ENCODE assay signal across 9 cellular contexts in the genomic region with DNA sequence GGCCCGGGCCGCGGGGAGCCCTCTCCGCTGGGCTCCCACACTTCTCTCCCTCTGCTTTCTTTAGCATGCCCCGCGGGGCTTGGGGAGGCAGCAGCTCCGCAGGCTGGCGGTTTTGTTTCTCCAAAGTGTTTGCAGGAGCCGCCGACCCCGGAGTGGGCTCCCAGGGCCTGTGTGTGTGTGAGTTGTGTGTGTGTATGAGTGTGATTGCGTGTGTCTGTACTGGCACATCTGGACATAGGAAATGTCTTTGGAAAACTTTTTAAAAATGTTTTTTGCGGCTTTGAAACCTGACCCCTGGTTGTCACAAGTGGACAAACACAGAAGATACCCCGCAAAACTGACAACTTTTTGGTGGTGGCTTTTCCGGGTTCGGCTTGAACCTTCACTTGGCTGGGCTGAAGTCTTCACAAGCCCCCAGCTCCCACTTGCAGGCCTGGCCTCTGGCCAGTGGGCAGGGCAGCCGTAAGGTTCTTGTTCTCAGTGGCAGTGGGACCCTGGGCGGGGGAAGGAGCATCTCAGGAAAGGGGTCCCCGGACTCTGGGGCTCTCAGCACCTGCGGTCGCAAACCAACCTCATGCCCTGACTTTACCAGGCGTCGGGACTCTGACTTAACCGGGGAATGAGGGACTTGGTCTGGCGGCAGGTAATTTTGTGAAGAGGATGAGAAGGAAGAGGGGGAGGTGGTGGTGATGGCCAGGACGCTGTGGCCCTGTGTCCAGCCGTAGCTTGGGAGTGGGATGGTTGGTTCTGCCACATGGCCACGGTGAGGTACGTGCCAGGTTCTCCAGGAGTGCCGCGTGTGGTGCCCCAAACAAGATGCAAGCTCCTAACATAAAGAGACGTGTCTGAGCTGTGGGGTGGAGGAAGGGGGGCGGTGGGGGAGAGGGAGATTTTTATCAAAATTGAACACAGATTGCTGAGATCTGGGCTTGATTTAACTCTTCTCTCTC. TPM values are rescaled to one million over a fixed set of nuclear protein-coding genes. Genes with fewer than 3 reads are reported as not detected.
A peak's percentile ranks its signal among the peaks of the same experiment; 100 is the strongest.
DNase-seq lines count a peak whose midpoint lies in the region; ATAC-seq, FAIRE-seq and TF ChIP-seq lines count a peak whose summit lies in the region.
"Had no signal": no experiment of that assay in that cellular context is flagged by ENCODE, and none has a peak within 500 bp of the region (broad histone marks: within the 10 kb centered on the region; RNA-seq: fewer than 3 reads in every experiment).

No MANE protein-coding gene starts in this region.

- DNase-seq in astrocyte (ENCODE audit: low read depth): no peak
- no peak for DNase-seq in retinal pigment epithelial cell (ENCODE audit: low read depth)
- DNase-seq in activated CD4-positive, alpha-beta memory T cell treated with anti-CD3 and anti-CD28 coated beads for 36 hours: no peak
- no peak for DNase-seq in GOT3 (lab: John Stamatoyannopoulos, UW)
- no peak for DNase-seq in NCI-H526 (lab: John Stamatoyannopoulos, UW)

- peak overlapping the region; percentile 96 for H3K4me2 ChIP-seq in astrocyte (ENCODE audit: low read length)

- H3K79me2 ChIP-seq in astrocyte (ENCODE audit: insufficient read depth, low read length): peaks cover 5% of the 10 kb centered on the region

- no peaks in the 10 kb centered on the region for H3K9me3 Mint-ChIP-seq in astrocyte (ENCODE audit: unreplicated experiment)
- H3K9me3 Mint-ChIP-seq in activated CD4-positive, alpha-beta memory T cell treated with anti-CD3 and anti-CD28 coated beads for 36 hours: no peaks in the 10 kb centered on the region

- H3K4me1 Mint-ChIP-seq in astrocyte (ENCODE audit: low read depth, unreplicated experiment): peaks cover 27% of the 10 kb centered on the region
- H3K4me1 Mint-ChIP-seq in activated CD4-positive, alpha-beta memory T cell treated with anti-CD3 and anti-CD28 coated beads for 36 hours (ENCODE audit: low read depth): no peaks in the 10 kb centered on the region

- peak overlapping the region; percentile 69 for H3K9ac ChIP-seq in ES-I3 (ENCODE audit: low read depth, low read length)
- peak overlapping the region; percentile 83 for H3K9ac ChIP-seq in astrocyte (ENCODE audit: low read length)

- TF ChIP-seq CTCF in astrocyte (IDR thresholded peaks at IDR 0.05; ENCODE audit: insufficient read depth, low read depth, low read length): no peak
- TF ChIP-seq CTCF in retinal pigment epithelial cell (conservative IDR thresholded peaks at IDR 0.05; ENCODE audit: low read depth, low read length): no peak

- peaks cover 11% of the 10 kb centered on the region for H3K36me3 Mint-ChIP-seq in astrocyte (ENCODE audit: low read depth, unreplicated experiment)
- no peaks in the 10 kb centered on the region for H3K36me3 Mint-ChIP-seq in activated CD4-positive, alpha-beta memory T cell treated with anti-CD3 and anti-CD28 coated beads for 36 hours

- peak overlapping the region; percentile 92 for H3K4me3 Mint-ChIP-seq in astrocyte (ENCODE audit: unreplicated experiment)
- no peak overlapping the region for H3K4me3 Mint-ChIP-seq in activated CD4-positive, alpha-beta memory T cell treated with anti-CD3 and anti-CD28 coated beads for 36 hours

- H3K27me3 Mint-ChIP-seq in astrocyte (ENCODE audit: low read depth, unreplicated experiment): no peaks in the 10 kb centered on the region
- H3K27me3 Mint-ChIP-seq in activated CD4-positive, alpha-beta memory T cell treated with anti-CD3 and anti-CD28 coated beads for 36 hours: peaks cover 40% of the 10 kb centered on the region

- POLR2A ChIA-PET in activated CD4-positive, alpha-beta memory T cell treated with anti-CD3 and anti-CD28 coated beads for 36 hours (lab: Charles Lee): no interaction called here

- H3K27ac Mint-ChIP-seq in astrocyte (ENCODE audit: unreplicated experiment): peak overlapping the region; percentile 87
- no peak overlapping the region for H3K27ac Mint-ChIP-seq in activated CD4-positive, alpha-beta memory T cell treated with anti-CD3 and anti-CD28 coated beads for 36 hours

- intact Hi-C loops in activated CD4-positive, alpha-beta memory T cell treated with anti-CD3 and anti-CD28 coated beads for 36 hours (cut with micrococcal nuclease): no loop called here

- H3K27ac ChIP-seq in astrocyte (ENCODE audit: low read depth, low read length): peak overlapping the region; percentile 49

- no peaks in the 10 kb centered on the region for H4K20me1 ChIP-seq in astrocyte (ENCODE audit: insufficient read depth, low read length)

- H3K36me3 ChIP-seq in ES-I3 (ENCODE audit: insufficient read depth, low read length): no peaks in the 10 kb centered on the region
- no peaks in the 10 kb centered on the region for H3K36me3 ChIP-seq in astrocyte (ENCODE audit: insufficient read depth, low read length)

- H3K4me1 ChIP-seq in ES-I3 (ENCODE audit: insufficient read depth, low read length): peaks cover 8% of the 10 kb centered on the region
- H3K4me1 ChIP-seq in astrocyte (ENCODE audit: insufficient read depth, low read length): peaks cover 4% of the 10 kb centered on the region

- CTCF ChIA-PET in activated CD4-positive, alpha-beta memory T cell treated with anti-CD3 and anti-CD28 coated beads for 36 hours (lab: Charles Lee): interaction anchor here (1.3 kb wide), 1 partner anchor 73 kb away, joined by 3 read pairs; no protein-coding TSS in a partner anchor

- no peak for FAIRE-seq in astrocyte (lab: Jason Lieb, UNC)

- no peaks in the 10 kb centered on the region for H3K9me3 ChIP-seq in ES-I3 (ENCODE audit: control insufficient read depth, insufficient read depth, low read length)
- H3K9me3 ChIP-seq in astrocyte (ENCODE audit: insufficient read depth, low read depth, low read length): no peaks in the 10 kb centered on the region

- peak overlapping the region; percentile 88 for H2AFZ ChIP-seq in astrocyte (ENCODE audit: low read depth, low read length)

- ATAC-seq in GM21367 (IDR thresholded peaks at IDR 0.05; ENCODE audit: unreplicated experiment): no peak

- peak overlapping the region; percentile 73 for H3K4me3 ChIP-seq in astrocyte (ENCODE audit: insufficient read depth, low read depth, low read length)
- H3K4me3 ChIP-seq in iPS-11a (ENCODE audit: low read depth, low read length): peak overlapping the region; percentile 15
- peak overlapping the region; percentile 88 for H3K4me3 ChIP-seq in retinal pigment epithelial cell (ENCODE audit: low read length)

- H3K27me3 ChIP-seq in astrocyte (ENCODE audit: insufficient read depth, low read length): no peaks in the 10 kb centered on the region

RNA-seq across cellular contexts. Expression of a gene that starts 0.6 kb away (rescaled TPM):
- total RNA-seq in astrocyte: 38.4 and 50.3 TPM in 2 replicates
- not detected for total RNA-seq in activated CD4-positive, alpha-beta memory T cell treated with anti-CD3 and anti-CD28 coated beads for 36 hours
- total RNA-seq: T-helper 2 cell treated with Interferon-gamma antibody and Interleukin-4, amounts not matched to agents 100 ng/mL and 5 ng/mL, for 36 hours had no signal

Comparison
In these comparisons a context has a peak if more than half of its experiments do, and no peak if none do; other contexts are left out.
1. H3K4me3 ChIP-seq: peak in every context shown above with its lines; median percentile 88 in retinal pigment epithelial cell; 73 in astrocyte; 15 in iPS-11a.
2. RNA of a gene that starts 0.6 kb away (total RNA-seq): 38.4 to 50.3 TPM in astrocyte; not detected in activated CD4-positive, alpha-beta memory T cell treated with anti-CD3 and anti-CD28 coated beads for 36 hours; every median in the first group is over 10 times any median in the second.